ENCODE assay signal across 20 cellular contexts in the genomic region with DNA sequence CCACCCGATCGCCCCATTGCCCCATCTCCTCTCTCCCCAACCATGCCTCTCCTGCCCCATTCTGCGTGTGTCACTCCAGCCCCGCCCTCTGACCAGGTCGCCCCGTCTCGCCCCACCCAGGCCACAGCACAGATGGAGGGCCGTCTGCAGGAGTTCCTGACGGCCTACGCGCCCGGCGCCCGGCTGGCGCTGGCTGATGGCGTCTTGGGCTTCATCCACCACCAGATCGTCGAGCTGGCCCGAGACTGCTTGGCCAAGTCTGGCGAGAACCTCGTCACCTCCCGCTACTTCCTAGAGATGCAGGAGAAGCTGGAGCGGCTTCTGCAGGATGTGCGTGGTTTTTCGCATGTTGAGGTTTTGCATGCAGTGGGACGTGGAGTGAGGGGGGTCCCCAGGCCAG. TPM values are rescaled to one million over a fixed set of nuclear protein-coding genes. Genes with fewer than 3 reads are reported as not detected.
"Had no signal": no experiment of that assay in that cellular context is flagged by ENCODE, and none has a peak within 500 bp of the region (broad histone marks: within the 10 kb centered on the region; RNA-seq: fewer than 3 reads in every experiment).

No MANE protein-coding gene starts in this region.

- H3K27ac ChIP-seq: left lung, SJSA1, testis had no signal

- H3K9me3 ChIP-seq: left lung, sigmoid colon, SJSA1, spleen, testis, upper lobe of left lung had no signal

- H3K27ac Mint-ChIP-seq: natural killer cell treated with Interleukin-12 subunit alpha and Interleukin-12 subunit beta and Interleukin-15 and Interleukin-18, amount 100 ng/mL, for 72 hours; stimulated activated naive CD8-positive, alpha-beta T cell treated with anti-CD3 and anti-CD28 coated beads, Interleukin-15, Interleukin-2, amounts not matched to agents 100 ng/mL and 50 ng/mL, for 24 hours had no signal

- ATAC-seq: activated CD4-positive, CD25-positive, alpha-beta regulatory T cell treated with anti-CD3 and anti-CD28 coated beads, Interleukin-2, amount 50 U/mL, for 24 hours; natural killer cell treated with Interleukin-12 subunit alpha and Interleukin-12 subunit beta and Interleukin-15 and Interleukin-18, amount 100 ng/mL, for 72 hours had no signal

- H3K4me1 ChIP-seq: SJSA1 had no signal

- DNase-seq: activated CD4-positive, alpha-beta T cell treated with anti-CD3 and anti-CD28 coated beads, Interleukin-2, amount 50 U/mL, for 1 hour; activated effector memory CD4-positive, alpha-beta T cell treated with Interleukin-2 at 50 U/mL for 16 hours; activated T-cell treated with anti-CD3 and anti-CD28 coated beads, Interleukin-2, amount 50 U/mL, for 1 hour; cortex of kidney; effector memory CD4-positive, alpha-beta T cell; foreskin melanocyte; left lung; mesendoderm; occipital lobe; sigmoid colon; spleen; T-helper 9 cell; testis; upper lobe of left lung had no signal

- H3K4me3 Mint-ChIP-seq: activated naive CD4-positive, alpha-beta T cell treated with anti-CD3 and anti-CD28 coated beads, Interleukin-2, amount 50 U/mL, for 24 hours; natural killer cell treated with Interleukin-12 subunit alpha and Interleukin-12 subunit beta and Interleukin-15 and Interleukin-18, amount 100 ng/mL, for 72 hours; stimulated activated naive CD8-positive, alpha-beta T cell treated with anti-CD3 and anti-CD28 coated beads, Interleukin-15, Interleukin-2, amounts not matched to agents 100 ng/mL and 50 ng/mL, for 24 hours had no signal

- H3K27me3 ChIP-seq: left lung, sigmoid colon, SJSA1, spleen, testis, upper lobe of left lung had no signal

- H3K9me3 Mint-ChIP-seq: activated naive CD4-positive, alpha-beta T cell treated with anti-CD3 and anti-CD28 coated beads, Interleukin-2, amount 50 U/mL, for 24 hours; natural killer cell treated with Interleukin-12 subunit alpha and Interleukin-12 subunit beta and Interleukin-15 and Interleukin-18, amount 100 ng/mL, for 72 hours; stimulated activated naive CD8-positive, alpha-beta T cell treated with anti-CD3 and anti-CD28 coated beads, Interleukin-15, Interleukin-2, amounts not matched to agents 100 ng/mL and 50 ng/mL, for 24 hours had no signal

- H3K4me3 ChIP-seq: left lung, sigmoid colon, SJSA1, spleen, testis, upper lobe of left lung had no signal

- H3K27me3 Mint-ChIP-seq: activated naive CD4-positive, alpha-beta T cell treated with anti-CD3 and anti-CD28 coated beads, Interleukin-2, amount 50 U/mL, for 24 hours; natural killer cell treated with Interleukin-12 subunit alpha and Interleukin-12 subunit beta and Interleukin-15 and Interleukin-18, amount 100 ng/mL, for 72 hours; stimulated activated naive CD8-positive, alpha-beta T cell treated with anti-CD3 and anti-CD28 coated beads, Interleukin-15, Interleukin-2, amounts not matched to agents 100 ng/mL and 50 ng/mL, for 24 hours had no signal

RNA-seq across cellular contexts. Expression of a gene that starts 37.1 kb away (rescaled TPM):
- total RNA-seq: pulmonary artery endothelial cell had no signal
